In genomic region chr6:33421344-33421643, GRCh38 we compare ENCODE assay signal across 1 cellular context.
TF ChIP-seq lines count a peak whose summit lies in the region.

No MANE protein-coding gene starts in this region.

TF ChIP-seq in K562, 482 proteins besides CTCF, POLR2A, EP300 and RAD21:
- TF ChIP-seq ASH1L (IDR thresholded peaks at IDR 0.05; ENCODE audit: borderline replicate concordance, low read depth, partially characterized antibody) (peak; percentile 23), ARID1B (IDR thresholded peaks at IDR 0.05) (0 out of 2 replicates have a peak, but pooled peaks have one; percentile 1), GTF3C2 (IDR thresholded peaks at IDR 0.05; ENCODE audit: borderline replicate concordance, extremely low read depth, insufficient read length) (no peak), RFX1 (IDR thresholded peaks at IDR 0.05) (no peak), BCOR (IDR thresholded peaks at IDR 0.05) (0 out of 2 replicates have a peak, but pooled peaks have one; percentile 5), FOXK2 (conservative IDR thresholded peaks at IDR 0.05 in 1 of 2, IDR thresholded peaks at IDR 0.05 in 1 of 2; ENCODE audit: low read depth in 2 of 2) (0 out of 4 replicates have a peak, but pooled peaks of 1 of the 2 experiments have one; percentile 6), MCM7 (IDR thresholded peaks at IDR 0.05) (0 out of 4 replicates have a peak, but pooled peaks of 1 of the 2 experiments have one; percentile 15), RREB1 (CRISPR knock-in tag; IDR thresholded peaks at IDR 0.05) (no peak), ZBTB2 (IDR thresholded peaks at IDR 0.05) (0 out of 2 replicates have a peak, but pooled peaks have one; percentile 1), ZBTB11 (CRISPR knock-in tag; IDR thresholded peaks at IDR 0.05) (peak in 1 of 3 experiments; percentile 96; a peak in 2 of 6 replicates), HLTF (IDR thresholded peaks at IDR 0.05) (no peak), RNF219 (CRISPR knock-in tag; IDR thresholded peaks at IDR 0.05) (no peak), TRIM25 (IDR thresholded peaks at IDR 0.05; ENCODE audit: borderline replicate concordance) (0 out of 2 replicates have a peak, but pooled peaks have one; percentile 10), ZNF212 (CRISPR knock-in tag; IDR thresholded peaks at IDR 0.05) (no peak), CREB1 (IDR thresholded peaks at IDR 0.05) (no peak), CREB1 (CRISPR knock-in tag; IDR thresholded peaks at IDR 0.05) (no peak), NR4A1 (CRISPR knock-in tag; IDR thresholded peaks at IDR 0.05) (no peak), NR4A1 (tag; IDR thresholded peaks at IDR 0.05) (no peak), MITF (IDR thresholded peaks at IDR 0.05) (no peak), ZNF232 (CRISPR knock-in tag; IDR thresholded peaks at IDR 0.05) (no peak)
